In the genomic region with DNA sequence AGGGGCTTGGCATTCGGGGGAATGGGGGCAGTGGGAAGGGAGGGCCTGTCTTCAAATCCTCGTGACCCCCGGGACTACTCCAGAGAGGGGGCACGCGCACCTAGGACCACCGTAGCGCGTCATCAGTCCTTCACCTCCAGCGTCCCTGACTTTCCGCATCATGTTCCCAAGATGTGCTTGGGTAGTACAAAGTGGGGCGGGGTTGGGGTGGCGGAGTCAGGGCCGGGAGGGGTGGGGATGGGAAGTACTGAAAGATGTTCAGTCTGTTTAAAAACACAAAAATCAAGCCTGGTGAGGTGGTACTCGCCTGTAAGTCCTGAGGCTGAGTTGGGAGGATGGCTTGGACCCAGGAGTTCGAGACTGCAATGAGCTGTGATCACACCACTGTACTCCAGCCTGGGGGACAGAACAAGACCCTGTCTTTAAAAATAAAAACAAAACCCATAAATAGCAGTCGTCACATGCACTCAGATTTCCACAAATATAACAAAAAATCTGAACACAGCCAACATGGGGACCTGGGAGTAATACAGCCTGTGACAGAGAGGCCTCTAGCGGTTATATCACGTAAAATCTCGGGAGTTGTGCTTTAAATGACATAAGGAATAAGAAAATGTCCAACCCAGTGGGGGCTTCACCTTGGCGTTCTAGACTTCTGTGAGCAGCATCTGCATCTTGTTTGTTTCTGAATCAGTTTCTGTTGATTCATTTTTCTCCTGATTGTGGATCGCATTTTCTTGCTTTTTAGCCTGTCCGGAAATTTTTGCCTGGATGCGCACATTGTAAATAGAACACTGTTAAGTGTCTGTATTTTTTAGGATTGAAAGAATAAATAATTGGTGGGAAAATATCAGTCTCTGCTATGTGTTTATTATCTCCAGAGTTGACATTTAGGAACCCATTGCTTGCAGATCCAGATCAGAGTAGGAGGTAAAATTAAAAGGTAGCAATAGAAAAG, we compare ENCODE assay signal across 1 cellular context.
TF ChIP-seq lines count a peak whose summit lies in the region.

No MANE protein-coding gene starts in this region.

TF ChIP-seq in liver, 16 proteins besides CTCF, POLR2A, EP300 and RAD21 (continued from another document):
- TF ChIP-seq, protein P1, sequence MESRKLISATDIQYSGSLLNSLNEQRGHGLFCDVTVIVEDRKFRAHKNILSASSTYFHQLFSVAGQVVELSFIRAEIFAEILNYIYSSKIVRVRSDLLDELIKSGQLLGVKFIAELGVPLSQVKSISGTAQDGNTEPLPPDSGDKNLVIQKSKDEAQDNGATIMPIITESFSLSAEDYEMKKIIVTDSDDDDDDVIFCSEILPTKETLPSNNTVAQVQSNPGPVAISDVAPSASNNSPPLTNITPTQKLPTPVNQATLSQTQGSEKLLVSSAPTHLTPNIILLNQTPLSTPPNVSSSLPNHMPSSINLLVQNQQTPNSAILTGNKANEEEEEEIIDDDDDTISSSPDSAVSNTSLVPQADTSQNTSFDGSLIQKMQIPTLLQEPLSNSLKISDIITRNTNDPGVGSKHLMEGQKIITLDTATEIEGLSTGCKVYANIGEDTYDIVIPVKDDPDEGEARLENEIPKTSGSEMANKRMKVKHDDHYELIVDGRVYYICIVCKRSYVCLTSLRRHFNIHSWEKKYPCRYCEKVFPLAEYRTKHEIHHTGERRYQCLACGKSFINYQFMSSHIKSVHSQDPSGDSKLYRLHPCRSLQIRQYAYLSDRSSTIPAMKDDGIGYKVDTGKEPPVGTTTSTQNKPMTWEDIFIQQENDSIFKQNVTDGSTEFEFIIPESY (IDR thresholded peaks at IDR 0.05), result no peak
- TF ChIP-seq JUND (IDR thresholded peaks at IDR 0.05) (no peak), GABPA (IDR thresholded peaks at IDR 0.05 in 1 of 2, conservative IDR thresholded peaks at IDR 0.05 in 1 of 2) (no peak)
